In the genomic region with DNA sequence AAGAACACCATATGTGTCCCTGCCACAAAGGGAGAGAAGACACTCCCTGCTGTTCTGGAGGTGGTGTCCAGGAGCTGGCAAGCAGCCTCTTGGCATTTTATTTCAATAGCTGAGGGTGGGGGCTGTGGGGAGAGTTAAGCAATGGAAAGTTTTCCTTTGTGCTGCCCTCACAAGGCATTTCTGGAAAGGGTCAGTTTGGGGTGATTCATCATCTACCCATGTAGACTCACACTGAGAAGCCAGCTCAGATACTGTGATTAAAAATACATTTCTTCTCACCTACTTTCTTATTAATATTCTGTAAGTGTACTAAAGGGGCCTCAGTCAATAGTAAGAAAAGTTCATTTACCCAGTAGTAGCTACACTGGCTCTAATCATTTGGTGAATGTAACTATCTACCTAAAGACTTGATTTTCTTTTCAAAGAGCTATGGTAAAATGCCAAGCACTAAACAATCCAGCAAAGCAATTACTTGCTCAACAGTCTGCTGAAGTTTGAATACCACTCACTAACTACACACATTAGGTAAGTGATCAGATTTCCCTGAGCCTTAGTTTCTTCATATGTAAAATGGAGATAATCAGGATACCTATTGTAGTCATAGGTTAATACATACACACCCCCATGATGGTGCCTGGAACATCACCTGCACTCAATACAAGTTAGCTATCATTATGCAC, we compare ENCODE assay signal across 10 cellular contexts. TPM values are rescaled to one million over a fixed set of nuclear protein-coding genes. Genes with fewer than 3 reads are reported as not detected.
DNase-seq lines count a peak whose midpoint lies in the region; FAIRE-seq and TF ChIP-seq lines count a peak whose summit lies in the region.
"Had no signal": no experiment of that assay in that cellular context is flagged by ENCODE, and none has a peak within 500 bp of the region (broad histone marks: within the 10 kb centered on the region; RNA-seq: fewer than 3 reads in every experiment).

No MANE protein-coding gene starts in this region.

- H3K36me3 ChIP-seq in esophagus (ENCODE audit: control insufficient read depth in 2 of 2, insufficient read depth in 2 of 2, low read length in 1 of 2), result no peaks in the 10 kb centered on the region
- H3K36me3 ChIP-seq in small intestine (ENCODE audit: control insufficient read depth in 2 of 2, insufficient read depth in 2 of 2, low read length in 2 of 2), result no peaks in the 10 kb centered on the region

- H3K27ac Mint-ChIP-seq in activated CD4-positive, alpha-beta memory T cell treated with anti-CD3 and anti-CD28 coated beads, Interleukin-2, amount 10 ng/mL, durations not matched to agents 7 days and 5 days, result no peak overlapping the region

- no peak for FAIRE-seq in small intestine (lab: Jason Lieb, UNC)
- FAIRE-seq: H1 had no signal

- H3K27me3 Mint-ChIP-seq in activated CD4-positive, alpha-beta memory T cell treated with anti-CD3 and anti-CD28 coated beads, Interleukin-2, amount 10 ng/mL, durations not matched to agents 7 days and 5 days, result peaks cover 7% of the 10 kb centered on the region

- POLR2A ChIA-PET in AG04449 (lab: Yijun Ruan, JAX), result interaction anchor here (0.7 to 1.9 kb wide), 4 partner anchors 9 to 226 kb away, joined by 3 to 8 read pairs (median 4); partner anchors contain the start of gene CD44
- POLR2A ChIA-PET in activated CD4-positive, alpha-beta memory T cell treated with anti-CD3 and anti-CD28 coated beads, Interleukin-2, amount 10 ng/mL, durations not matched to agents 7 days and 5 days (lab: Charles Lee), result no interaction called here

- H3K27ac ChIP-seq in esophagus (ENCODE audit: low read depth in 2 of 2, low read length in 1 of 2), result peak overlapping the region; percentile 75 to 81
- H3K27ac ChIP-seq in small intestine (ENCODE audit: low read depth in 1 of 2, low read length in 1 of 2), result no peak overlapping the region

- no peaks in the 10 kb centered on the region for H3K4me1 Mint-ChIP-seq in activated CD4-positive, alpha-beta memory T cell treated with anti-CD3 and anti-CD28 coated beads, Interleukin-2, amount 10 ng/mL, durations not matched to agents 7 days and 5 days

- H3K27me3 ChIP-seq in esophagus (ENCODE audit: control insufficient read depth in 1 of 2, insufficient read depth in 2 of 2, low read length in 2 of 2), result no peaks in the 10 kb centered on the region
- no peaks in the 10 kb centered on the region for H3K27me3 ChIP-seq in small intestine (ENCODE audit: control insufficient read depth in 2 of 2, insufficient read depth in 2 of 2, low read length in 2 of 2)

- H3K4me3 ChIP-seq in AG04449 (ENCODE audit: low read depth, low read length), result no peak overlapping the region
- H3K4me3 ChIP-seq in esophagus (ENCODE audit: low read depth in 1 of 2, low read length in 2 of 2), result no peak overlapping the region
- H3K4me3 ChIP-seq in small intestine (ENCODE audit: low read depth in 1 of 2, low read length in 2 of 2), result no peak overlapping the region

- DNase-seq in AG04449 (ENCODE audit: low read depth, low spot score) (peak; percentile 76), NCI-H446 treated with DMSO at 0.1 percent for 48 hours (lab: John Stamatoyannopoulos, UW) (peak; percentile 89), mucosa of gallbladder (ENCODE audit: low spot score) (peak; percentile 73), small intestine (no peak), NCI-H345 (lab: John Stamatoyannopoulos, UW) (no peak)
- no peak for DNase-seq in activated T-cell treated with anti-CD3 and anti-CD28 coated beads, Interleukin-2, amount 50 U/mL, for 1 hour
- no peak for DNase-seq in activated CD4-positive, alpha-beta memory T cell treated with anti-CD3 and anti-CD28 coated beads, Interleukin-2, amount 10 ng/mL, durations not matched to agents 7 days and 5 days
- DNase-seq: NCI-H1417 had no signal

- H3K4me3 Mint-ChIP-seq in activated CD4-positive, alpha-beta memory T cell treated with anti-CD3 and anti-CD28 coated beads, Interleukin-2, amount 10 ng/mL, durations not matched to agents 7 days and 5 days, result no peak overlapping the region

- no peak for TF ChIP-seq CTCF in AG04449 (IDR thresholded peaks at IDR 0.05; ENCODE audit: insufficient read depth, low read length, missing control alignments)

- H3K9me3 ChIP-seq in esophagus (ENCODE audit: control insufficient read depth in 2 of 2, insufficient read depth in 1 of 2, low read depth in 1 of 2, low read length in 1 of 2), result no peaks in the 10 kb centered on the region
- H3K9me3 ChIP-seq in small intestine (ENCODE audit: control insufficient read depth, low read depth), result no peaks in the 10 kb centered on the region

- H3K36me3 Mint-ChIP-seq in activated CD4-positive, alpha-beta memory T cell treated with anti-CD3 and anti-CD28 coated beads, Interleukin-2, amount 10 ng/mL, durations not matched to agents 7 days and 5 days (ENCODE audit: low read depth), result no peaks in the 10 kb centered on the region

- peaks cover 5% of the 10 kb centered on the region for H3K9me3 Mint-ChIP-seq in activated CD4-positive, alpha-beta memory T cell treated with anti-CD3 and anti-CD28 coated beads, Interleukin-2, amount 10 ng/mL, durations not matched to agents 7 days and 5 days

- H3K4me1 ChIP-seq in esophagus (ENCODE audit: control insufficient read depth in 2 of 2, insufficient read depth in 2 of 2, low read length in 1 of 2) (peaks cover 0 to 7% of the 10 kb centered on the region in 2 donors), small intestine (ENCODE audit: control insufficient read depth in 2 of 2, insufficient read depth in 1 of 2, low read depth in 1 of 2, low read length in 1 of 2) (peaks cover 0 to 3% of the 10 kb centered on the region in 2 donors)

- CTCF ChIA-PET in AG04449 (lab: Yijun Ruan, JAX), result interaction anchor here (0.9 to 2.1 kb wide), 3 partner anchors 28 to 778 kb away, joined by 3 to 7 read pairs (median 4); no protein-coding TSS in a partner anchor
- CTCF ChIA-PET in activated CD4-positive, alpha-beta memory T cell treated with anti-CD3 and anti-CD28 coated beads, Interleukin-2, amount 10 ng/mL, durations not matched to agents 7 days and 5 days (lab: Charles Lee), result no interaction called here

RNA-seq across cellular contexts. Expression of gene SLC1A2, which starts 55.1 kb away (rescaled TPM):
- polyA plus RNA-seq in esophagus, result under 1 TPM in 1 of 2 donors, not detected in 1; 0.11 TPM
- total RNA-seq in mucosa of gallbladder, result 0.58 TPM
- polyA plus RNA-seq in small intestine, result under 1 TPM in 1 of 3 donors, not detected in 2; 0.18 TPM
- total RNA-seq in activated CD4-positive, alpha-beta memory T cell treated with anti-CD3 and anti-CD28 coated beads, Interleukin-2, amount 10 ng/mL, durations not matched to agents 7 days and 5 days, result not detected

Comparison
In these comparisons a context has a peak if more than half of its experiments do, and no peak if none do; other contexts are left out.
1. DNase-seq: peak in AG04449 (single experiment), NCI-H446 treated with DMSO at 0.1 percent for 48 hours (single experiment) and mucosa of gallbladder (single experiment); none in small intestine (single experiment), NCI-H345 (single experiment), activated T-cell treated with anti-CD3 and anti-CD28 coated beads, Interleukin-2, amount 50 U/mL, for 1 hour (single experiment) and activated CD4-positive, alpha-beta memory T cell treated with anti-CD3 and anti-CD28 coated beads, Interleukin-2, amount 10 ng/mL, durations not matched to agents 7 days and 5 days (single experiment).
2. H3K27ac ChIP-seq: peak in esophagus (2 of 2); none in small intestine (0 of 2).